18 cellular contexts compared by ENCODE assay signal in genomic region chr2:74419345-74419744, GRCh38.
"Had no signal": no experiment of that assay in that cellular context is flagged by ENCODE, and none has a peak within 500 bp of the region (broad histone marks: within the 10 kb centered on the region; RNA-seq: fewer than 3 reads in every experiment).

No MANE protein-coding gene starts in this region.

- FAIRE-seq: small intestine had no signal

- H3K27me3 Mint-ChIP-seq: activated naive CD8-positive, alpha-beta T cell had no signal

- H3K9me3 ChIP-seq: esophagus squamous epithelium, left ventricle myocardium inferior, right lobe of liver, suprapubic skin, transverse colon, vagina had no signal

- H3K9me3 Mint-ChIP-seq: effector memory CD8-positive, alpha-beta T cell; neural crest cell; stimulated activated naive CD8-positive, alpha-beta T cell treated with anti-CD3 and anti-CD28 coated beads, Interleukin-15, amount 100 ng/mL, for 72 hours had no signal

- H3K36me3 Mint-ChIP-seq: activated naive CD8-positive, alpha-beta T cell; immature natural killer cell had no signal

- H3K4me3 ChIP-seq: esophagus squamous epithelium, right lobe of liver, suprapubic skin, transverse colon, vagina had no signal

- ATAC-seq: effector memory CD8-positive, alpha-beta T cell; right lobe of liver; stimulated activated naive CD8-positive, alpha-beta T cell treated with anti-CD3 and anti-CD28 coated beads, Interleukin-15, amount 100 ng/mL, for 72 hours had no signal

- H3K27ac ChIP-seq: esophagus squamous epithelium, right lobe of liver, suprapubic skin, transverse colon, vagina, VCaP had no signal

- DNase-seq: activated CD4-positive, alpha-beta T cell treated with anti-CD3 and anti-CD28 coated beads for 1 hour; effector memory CD8-positive, alpha-beta T cell; esophagus squamous epithelium; immature natural killer cell; kidney glomerular epithelial cell; left ventricle myocardium inferior; mammary epithelial cell; right lobe of liver; small intestine; stimulated activated CD4-positive, alpha-beta T cell treated with anti-CD3 and anti-CD28 coated beads, Interleukin-15, amount 100 ng/mL, for 24 hours; stimulated activated CD4-positive, alpha-beta T cell treated with anti-CD3 and anti-CD28 coated beads, Interleukin-2, amount 100 ng/mL, for 48 hours; stimulated activated naive CD8-positive, alpha-beta T cell treated with anti-CD3 and anti-CD28 coated beads, Interleukin-15, amount 100 ng/mL, for 72 hours; transverse colon had no signal

- H3K36me3 ChIP-seq: esophagus squamous epithelium, left ventricle myocardium inferior, right lobe of liver, suprapubic skin, transverse colon, vagina had no signal

- H3K27me3 ChIP-seq: suprapubic skin, transverse colon, vagina had no signal

- H3K27ac Mint-ChIP-seq: stimulated activated naive CD8-positive, alpha-beta T cell treated with anti-CD3 and anti-CD28 coated beads, Interleukin-15, amount 100 ng/mL, for 72 hours had no signal
